5 cellular contexts compared by ENCODE assay signal in the genomic region with DNA sequence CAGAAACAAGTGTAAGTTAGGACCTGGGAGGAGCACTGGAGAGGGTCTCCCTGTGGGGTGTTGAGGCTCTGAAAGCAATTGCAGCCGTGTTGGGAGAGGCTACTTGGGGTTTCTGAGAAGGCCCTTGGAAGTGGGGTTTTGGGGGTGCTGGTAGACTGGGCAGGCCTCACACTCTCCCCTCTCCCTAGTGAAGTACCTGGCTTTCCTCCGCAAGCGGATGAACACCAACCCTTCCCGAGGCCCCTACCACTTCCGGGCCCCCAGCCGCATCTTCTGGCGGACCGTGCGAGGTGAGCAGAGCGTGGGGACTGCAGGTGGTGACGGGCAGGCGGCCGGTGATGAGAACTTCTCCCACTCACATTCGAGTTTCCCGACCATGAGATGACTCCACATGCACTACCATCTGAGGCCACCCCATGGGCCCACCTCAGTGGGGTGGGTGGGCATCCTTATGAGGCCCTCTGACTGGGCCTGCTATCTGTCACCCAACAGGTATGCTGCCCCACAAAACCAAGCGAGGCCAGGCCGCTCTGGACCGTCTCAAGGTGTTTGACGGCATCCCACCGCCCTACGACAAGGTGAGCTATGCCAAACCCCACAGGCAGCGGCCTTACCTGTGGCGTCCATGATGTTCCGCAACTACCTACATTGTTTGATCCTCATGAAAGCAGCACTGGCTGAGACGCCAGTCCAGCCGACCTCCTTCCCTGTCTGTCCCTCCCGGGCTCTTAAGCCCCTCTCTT. TPM values are rescaled to one million over a fixed set of nuclear protein-coding genes. Genes with fewer than 3 reads are reported as not detected.
DNase-seq lines count a peak whose midpoint lies in the region; ATAC-seq, FAIRE-seq and TF ChIP-seq lines count a peak whose summit lies in the region.
"Had no signal": no experiment of that assay in that cellular context is flagged by ENCODE, and none has a peak within 500 bp of the region (broad histone marks: within the 10 kb centered on the region; RNA-seq: fewer than 3 reads in every experiment).

No MANE protein-coding gene starts in this region.

- POLR2A ChIA-PET in SK-N-SH (lab: Yijun Ruan, JAX) = no interaction called here

- H3K4me1 ChIP-seq in SK-N-SH (ENCODE audit: control insufficient read depth in 1 of 2, insufficient read depth in 2 of 2, low read depth in 1 of 2, low read length in 1 of 2) (peaks cover 0 to 21% of the 10 kb centered on the region in 2 experiments; a peak in 1 of 4 replicates), small intestine (ENCODE audit: control insufficient read depth in 2 of 2, insufficient read depth in 1 of 2, low read depth in 1 of 2, low read length in 1 of 2) (no peaks in the 10 kb centered on the region)

- H2AFZ ChIP-seq in SK-N-SH (ENCODE audit: low read depth) = no peak overlapping the region

- H3K36me3 ChIP-seq in SK-N-SH (replicated peaks in 1 of 2; ENCODE audit: control insufficient read depth in 1 of 2, insufficient read depth in 2 of 2, low read length in 1 of 2) (peaks cover 36 to 48% of the 10 kb centered on the region in 2 experiments), small intestine (ENCODE audit: control insufficient read depth in 2 of 2, insufficient read depth in 2 of 2, low read length in 2 of 2) (peaks cover 12 to 16% of the 10 kb centered on the region in 2 donors)

- H3K9me2 ChIP-seq in SK-N-SH = no peaks in the 10 kb centered on the region

- no peak for TF ChIP-seq EP300 in SK-N-SH (IDR thresholded peaks at IDR 0.05; ENCODE audit: borderline replicate concordance in 1 of 2, low read depth in 1 of 2, low read length in 1 of 2)

- no peak for ATAC-seq in SK-N-SH treated with all-trans-retinoic acid at 6 μM for 48 hours

- H3K4me3 ChIP-seq in SK-N-SH (ENCODE audit: low read depth in 2 of 2, low read length in 1 of 2) (peak overlapping the region in 1 of 2 experiments; percentile 86; a peak in 1 of 4 replicates), small intestine (ENCODE audit: low read depth in 1 of 2, low read length in 2 of 2) (peak overlapping the region in 1 of 2 donors; percentile 1)

- peak overlapping the region; percentile 98; the same call in 1 of the 2 replicates for H3K9ac ChIP-seq in SK-N-SH

- DNase-seq in SK-N-SH (no peak), small intestine (no peak), middle frontal gyrus (ENCODE audit: extremely low spot score, low spot score) (no peak)

- CTCF ChIA-PET in SK-N-SH (lab: Yijun Ruan, JAX) = interaction anchor here (0.8 to 3.4 kb wide), 3 partner anchors 56 to 189 kb away, joined by 3 to 12 read pairs (median 4); no protein-coding TSS in a partner anchor

- peak overlapping the region; percentile 13 to 80 for H3K27ac ChIP-seq in SK-N-SH (ENCODE audit: low read depth in 2 of 2, low read length in 1 of 2)
- peak overlapping the region; percentile 12 to 98 for H3K27ac ChIP-seq in small intestine (ENCODE audit: low read depth in 1 of 2, low read length in 1 of 2)

- H3F3A ChIP-seq in SK-N-SH (replicated peaks; ENCODE audit: insufficient read depth) = peaks cover 72% of the 10 kb centered on the region

- peaks cover 38% of the 10 kb centered on the region for H3K79me2 ChIP-seq in SK-N-SH (ENCODE audit: insufficient read depth)

- H4K20me1 ChIP-seq in SK-N-SH (ENCODE audit: insufficient read depth) = peaks cover 32% of the 10 kb centered on the region

- TF ChIP-seq CTCF in SK-N-SH (IDR thresholded peaks at IDR 0.05) = no peak

- H3K27me3 ChIP-seq in SK-N-SH (ENCODE audit: insufficient read depth) (no peaks in the 10 kb centered on the region), small intestine (ENCODE audit: control insufficient read depth in 2 of 2, insufficient read depth in 2 of 2, low read length in 2 of 2) (no peaks in the 10 kb centered on the region)

- peak overlapping the region; percentile 92; the same call in 1 of the 2 replicates for H3K4me2 ChIP-seq in SK-N-SH

- no peaks in the 10 kb centered on the region for H3K9me3 ChIP-seq in SK-N-SH
- no peaks in the 10 kb centered on the region for H3K9me3 ChIP-seq in small intestine (ENCODE audit: control insufficient read depth, low read depth)

- no peak for FAIRE-seq in small intestine (lab: Jason Lieb, UNC)
- FAIRE-seq: A204.1 had no signal

- WGBS in SK-N-SH (ENCODE audit: low lambda C conversion rate) = 98% methylated on average over 17 of the region's 27 CpGs
- WGBS in small intestine, 3 donors = 33 to 65% (median 54%) methylated on average over 23 to 27 of the region's 27 CpGs

- TF ChIP-seq RAD21 in SK-N-SH (IDR thresholded peaks at IDR 0.05; ENCODE audit: low read length) = no peak

TF ChIP-seq in SK-N-SH, 30 proteins besides CTCF, POLR2A, EP300 and RAD21 (continues in another document):
- no peak for TF ChIP-seq YY1 (IDR thresholded peaks at IDR 0.05; ENCODE audit: low read depth)
- TF ChIP-seq, protein P1, sequence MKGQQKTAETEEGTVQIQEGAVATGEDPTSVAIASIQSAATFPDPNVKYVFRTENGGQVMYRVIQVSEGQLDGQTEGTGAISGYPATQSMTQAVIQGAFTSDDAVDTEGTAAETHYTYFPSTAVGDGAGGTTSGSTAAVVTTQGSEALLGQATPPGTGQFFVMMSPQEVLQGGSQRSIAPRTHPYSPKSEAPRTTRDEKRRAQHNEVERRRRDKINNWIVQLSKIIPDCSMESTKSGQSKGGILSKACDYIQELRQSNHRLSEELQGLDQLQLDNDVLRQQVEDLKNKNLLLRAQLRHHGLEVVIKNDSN (IDR thresholded peaks at IDR 0.05; ENCODE audit: borderline replicate concordance, low read depth) = no peak
- no peak for TF ChIP-seq NRF1 (IDR thresholded peaks at IDR 0.05; ENCODE audit: low read depth, low read length)
- no peak for TF ChIP-seq RFX5 (IDR thresholded peaks at IDR 0.05; ENCODE audit: low read length)
- no peak for TF ChIP-seq FOXJ3 (CRISPR knock-in tag; IDR thresholded peaks at IDR 0.05)
- no peak; the same call in 1 of the 2 replicates for TF ChIP-seq POLR2AphosphoS5 (IDR thresholded peaks at IDR 0.05; ENCODE audit: low read depth, low read length)
- no peak for TF ChIP-seq EZH2phosphoT487 (IDR thresholded peaks at IDR 0.05; ENCODE audit: borderline replicate concordance, low read depth)
- TF ChIP-seq, protein P2, sequence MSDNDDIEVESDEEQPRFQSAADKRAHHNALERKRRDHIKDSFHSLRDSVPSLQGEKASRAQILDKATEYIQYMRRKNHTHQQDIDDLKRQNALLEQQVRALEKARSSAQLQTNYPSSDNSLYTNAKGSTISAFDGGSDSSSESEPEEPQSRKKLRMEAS (IDR thresholded peaks at IDR 0.05; ENCODE audit: low read depth) = no peak
- no peak for TF ChIP-seq GATA2 (CRISPR knock-in tag; IDR thresholded peaks at IDR 0.05)
- TF ChIP-seq FOXM1 (IDR thresholded peaks at IDR 0.05; ENCODE audit: low read depth) = no peak
- no peak for TF ChIP-seq ELF1 (IDR thresholded peaks at IDR 0.05)

TF ChIP-seq in SK-N-SH treated with all-trans-retinoic acid at 6 μM for 48 hours, 23 proteins besides CTCF, POLR2A, EP300 and RAD21 (continues in another document):
- TF ChIP-seq TOX (CRISPR knock-in tag; IDR thresholded peaks at IDR 0.05; ENCODE audit: borderline replicate concordance) (no peak), ZFP3 (CRISPR knock-in tag; IDR thresholded peaks at IDR 0.05) (no peak)
- TF ChIP-seq, protein P3, sequence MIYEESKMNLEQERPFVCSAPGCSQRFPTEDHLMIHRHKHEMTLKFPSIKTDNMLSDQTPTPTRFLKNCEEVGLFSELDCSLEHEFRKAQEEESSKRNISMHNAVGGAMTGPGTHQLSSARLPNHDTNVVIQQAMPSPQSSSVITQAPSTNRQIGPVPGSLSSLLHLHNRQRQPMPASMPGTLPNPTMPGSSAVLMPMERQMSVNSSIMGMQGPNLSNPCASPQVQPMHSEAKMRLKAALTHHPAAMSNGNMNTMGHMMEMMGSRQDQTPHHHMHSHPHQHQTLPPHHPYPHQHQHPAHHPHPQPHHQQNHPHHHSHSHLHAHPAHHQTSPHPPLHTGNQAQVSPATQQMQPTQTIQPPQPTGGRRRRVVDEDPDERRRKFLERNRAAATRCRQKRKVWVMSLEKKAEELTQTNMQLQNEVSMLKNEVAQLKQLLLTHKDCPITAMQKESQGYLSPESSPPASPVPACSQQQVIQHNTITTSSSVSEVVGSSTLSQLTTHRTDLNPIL (CRISPR knock-in tag; IDR thresholded peaks at IDR 0.05; ENCODE audit: low read depth) = no peak

RNA-seq across cellular contexts. Expression of a gene that starts 3.0 kb away (rescaled TPM):
- 2,604 and 2,748 TPM in 2 replicates for polyA plus RNA-seq in SK-N-SH (2012; rRNA removed)
- 2,326 and 2,436 TPM in 2 replicates for polyA plus RNA-seq in SK-N-SH (2012; cell fraction: cytosol; rRNA removed)
- polyA plus RNA-seq in SK-N-SH (2012; cell fraction: nucleus; rRNA removed) = 1,109 and 1,392 TPM in 2 replicates
- 1,000 to 10,000 TPM; 2,350 to 5,026 (median 4,251) TPM for polyA plus RNA-seq in small intestine

RNA-seq across cellular contexts. Expression of a gene that starts 5.8 kb away (rescaled TPM):
- polyA plus RNA-seq in SK-N-SH (2012; rRNA removed) (6,915 and 7,579 TPM in 2 replicates), small intestine (1,000 to 10,000 TPM; 2,854 to 5,067 (median 5,025) TPM)
- polyA plus RNA-seq in SK-N-SH (2012; cell fraction: cytosol; rRNA removed) = 7,077 and 7,731 TPM in 2 replicates
- 2,096 and 3,427 TPM in 2 replicates for polyA plus RNA-seq in SK-N-SH (2012; cell fraction: nucleus; rRNA removed)

RNA-seq across cellular contexts. Expression of a gene that starts 16.4 kb away (rescaled TPM):
- polyA plus RNA-seq in SK-N-SH (2012; rRNA removed) (4.0 and 6.4 TPM in 2 replicates), small intestine (1 to 10 TPM; 7.8 to 10.0 (median 8.6) TPM)
- polyA plus RNA-seq in SK-N-SH (2012; cell fraction: cytosol; rRNA removed) = 2.0 and 3.1 TPM in 2 replicates
- polyA plus RNA-seq in SK-N-SH (2012; cell fraction: nucleus; rRNA removed) = 6.6 and 7.5 TPM in 2 replicates

RNA-seq across cellular contexts. Expression of a gene that starts 22.0 kb away (rescaled TPM):
- 75.3 and 91.4 TPM in 2 replicates for polyA plus RNA-seq in SK-N-SH (2012; rRNA removed)
- polyA plus RNA-seq in SK-N-SH (2012; cell fraction: cytosol; rRNA removed) = 41.3 and 62.1 TPM in 2 replicates
- 108 and 132 TPM in 2 replicates for polyA plus RNA-seq in SK-N-SH (2012; cell fraction: nucleus; rRNA removed)
- polyA plus RNA-seq in small intestine = 100 to 1,000 TPM; 354 to 541 (median 486) TPM

RNA-seq across cellular contexts. Expression of a gene that starts 37.3 kb away (rescaled TPM):
- polyA plus RNA-seq in SK-N-SH (2012; rRNA removed) (1.4 and 1.8 TPM in 2 replicates), small intestine (100 to 1,000 TPM in 2 of 3 donors, 10 to 100 TPM in 1; 38.0 to 687 (median 437) TPM)
- polyA plus RNA-seq in SK-N-SH (2012; cell fraction: cytosol; rRNA removed) = 0.48 and 0.67 TPM in 2 replicates
- polyA plus RNA-seq in SK-N-SH (2012; cell fraction: nucleus; rRNA removed) = 11.6 and 13.9 TPM in 2 replicates
